2 cellular contexts compared by ENCODE assay signal in genomic region chr5:76688836-76689235, GRCh38.
TF ChIP-seq lines count a peak whose summit lies in the region.

No MANE protein-coding gene starts in this region.

TF ChIP-seq in HCT116, 20 proteins besides CTCF, POLR2A, EP300 and RAD21 (continued from another document):
- TF ChIP-seq CBX3 (IDR thresholded peaks at IDR 0.05; ENCODE audit: low read depth) (no peak), SRF (IDR thresholded peaks at IDR 0.05; ENCODE audit: low read depth) (no peak), MAX (IDR thresholded peaks at IDR 0.05) (no peak), EZH2 (IDR thresholded peaks at IDR 0.05) (no peak), ATF3 (IDR thresholded peaks at IDR 0.05) (no peak), JUND (IDR thresholded peaks at IDR 0.05) (no peak), REST (IDR thresholded peaks at IDR 0.05; ENCODE audit: low read depth) (no peak), YY1 (IDR thresholded peaks at IDR 0.05; ENCODE audit: extremely low read depth, insufficient replicate concordance, low read depth, low read length) (no peak), SIN3A (IDR thresholded peaks at IDR 0.05; ENCODE audit: low read depth) (no peak)

TF ChIP-seq in WTC11, 78 proteins besides CTCF, POLR2A, EP300 and RAD21 (continued from another document):
- TF ChIP-seq ZNF396 (CRISPR knock-in tag; IDR thresholded peaks at IDR 0.05; ENCODE audit: borderline replicate concordance) (no peak), MLX (CRISPR knock-in tag; IDR thresholded peaks at IDR 0.05) (no peak), TEAD1 (CRISPR knock-in tag; IDR thresholded peaks at IDR 0.05) (no peak), ZNF671 (CRISPR knock-in tag; IDR thresholded peaks at IDR 0.05) (no peak), HMGA2 (CRISPR knock-in tag; IDR thresholded peaks at IDR 0.05) (no peak), ZNF121 (CRISPR knock-in tag; IDR thresholded peaks at IDR 0.05) (no peak), NFYB (CRISPR knock-in tag; conservative IDR thresholded peaks at IDR 0.05; ENCODE audit: low read depth) (no peak), FOXJ3 (CRISPR knock-in tag; IDR thresholded peaks at IDR 0.05; ENCODE audit: borderline replicate concordance) (no peak)
